Comparison of ENCODE assay signal across 21 cellular contexts in the genomic region with DNA sequence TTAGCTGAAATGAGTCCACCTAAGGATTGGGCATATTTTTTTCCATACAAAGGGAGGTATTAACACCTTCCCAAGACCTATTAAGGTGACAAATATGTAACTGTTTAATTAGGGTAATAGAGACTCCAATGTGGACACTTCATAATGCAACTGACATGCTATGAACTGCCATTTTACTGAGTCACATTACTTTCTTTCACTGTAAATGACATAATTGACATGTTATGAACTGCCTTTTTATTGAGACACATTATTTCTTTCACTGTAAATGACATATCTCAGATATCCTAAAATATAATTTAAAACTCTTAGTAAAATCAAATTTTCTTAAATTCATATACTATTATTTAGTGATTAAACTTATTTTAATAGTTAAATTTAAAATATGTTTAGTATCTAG.
"Had no signal": no experiment of that assay in that cellular context is flagged by ENCODE, and none has a peak within 500 bp of the region (broad histone marks: within the 10 kb centered on the region; RNA-seq: fewer than 3 reads in every experiment).

No MANE protein-coding gene starts in this region.

- ATAC-seq: activated CD8-positive, alpha-beta T cell treated with anti-CD3 and anti-CD28 coated beads, Interleukin-2, amount 10 ng/mL, durations not matched to agents 7 days and 5 days; PC-3; WTC11 had no signal

- DNase-seq: activated CD4-positive, alpha-beta T cell treated with anti-CD3 and anti-CD28 coated beads for 48 hours; activated CD4-positive, alpha-beta T cell treated with anti-CD3 and anti-CD28 coated beads, Interleukin-2, amount 50 U/mL, for 4 hours; activated CD4-positive, CD25-positive, alpha-beta regulatory T cell treated with anti-CD3 and anti-CD28 coated beads, Interleukin-2, amount 50 U/mL, for 72 hours; activated CD8-positive, alpha-beta memory T cell treated with anti-CD3 and anti-CD28 coated beads, Interleukin-2, amount 50 U/mL, for 48 hours; activated CD8-positive, alpha-beta T cell treated with anti-CD3 and anti-CD28 coated beads, Interleukin-2, amount 10 ng/mL, durations not matched to agents 7 days and 5 days; activated naive CD4-positive, alpha-beta T cell treated with anti-CD3 and anti-CD28 coated beads, Interleukin-2, amount 50 U/mL, for 16 hours; activated naive CD8-positive, alpha-beta T cell treated with anti-CD3 and anti-CD28 coated beads, Interleukin-2, amount 10 ng/mL, durations not matched to agents 7 days and 5 days; activated T-cell treated with anti-CD3 and anti-CD28 coated beads, Interleukin-2, amount 50 U/mL, for 1 hour; adrenal gland; anterior cingulate cortex; caudate nucleus; KG1; NCI-H1048; NCI-H187; NCI-H2081 treated with DMSO at 0.1 percent for 48 hours; NCI-H446; NCI-H524; NCI-H82; PC-3; SHP77 treated with DMSO at 0.1 percent for 48 hours had no signal
